ENCODE assay signal across 14 cellular contexts in the genomic region with DNA sequence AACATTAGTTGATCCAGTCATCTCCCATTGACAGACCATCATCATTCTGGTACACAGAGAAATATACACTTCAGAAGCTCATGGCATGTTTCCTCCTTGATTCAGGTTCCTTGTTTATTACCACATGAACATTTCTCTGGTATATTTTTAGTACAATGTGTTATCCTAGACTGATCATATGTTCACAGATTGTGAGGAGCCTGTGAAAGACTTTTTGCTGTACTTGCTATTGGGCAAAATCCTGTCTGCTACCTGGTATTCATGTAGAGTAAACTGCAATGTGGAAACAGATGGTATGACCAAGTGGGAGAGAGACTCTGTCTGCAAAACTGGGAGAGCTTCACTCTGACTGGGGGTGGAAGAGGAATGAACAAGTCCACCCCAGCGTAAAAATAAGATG.
DNase-seq lines count a peak whose midpoint lies in the region; ATAC-seq and TF ChIP-seq lines count a peak whose summit lies in the region.
"Had no signal": no experiment of that assay in that cellular context is flagged by ENCODE, and none has a peak within 500 bp of the region (broad histone marks: within the 10 kb centered on the region; RNA-seq: fewer than 3 reads in every experiment).

No MANE protein-coding gene starts in this region.

- H3K9me3 Mint-ChIP-seq in activated CD8-positive, alpha-beta memory T cell treated with anti-CD3 and anti-CD28 coated beads, Interleukin-2, amount 10 ng/mL, durations not matched to agents 7 days and 5 days (ENCODE audit: low read depth), result no peaks in the 10 kb centered on the region
- H3K9me3 Mint-ChIP-seq: CD8-positive, alpha-beta T cell had no signal

- H3K27ac Mint-ChIP-seq in activated CD8-positive, alpha-beta memory T cell treated with anti-CD3 and anti-CD28 coated beads, Interleukin-2, amount 10 ng/mL, durations not matched to agents 7 days and 5 days, result no peak overlapping the region
- H3K27ac Mint-ChIP-seq: CD8-positive, alpha-beta T cell had no signal

- BruUV-seq in mammary epithelial cell (replicated peaks; lab: Mats Ljungman, UMichigan), result no TSS peak

- in situ Hi-C loops in mammary epithelial cell (cut with MboI; ENCODE audit: low sequenced_read_pairs in 2 of 2), result loop anchor here in 1 of 2 donors (25.0 kb wide), 1 partner anchor 255 kb away; no protein-coding TSS in a partner anchor

- DNase-seq in mammary epithelial cell, result no peak
- no peak for DNase-seq in breast epithelium (ENCODE audit: low spot score in 2 of 2)
- DNase-seq in NCI-H1694 treated with DMSO at 0.1 percent for 48 hours (lab: John Stamatoyannopoulos, UW), result peak; percentile 50
- no peak for DNase-seq in psoas muscle
- no peak for DNase-seq in NCI-H1417 treated with DMSO at 0.1 percent for 48 hours (lab: John Stamatoyannopoulos, UW)
- DNase-seq in activated CD8-positive, alpha-beta memory T cell treated with anti-CD3 and anti-CD28 coated beads, Interleukin-2, amount 10 ng/mL, durations not matched to agents 7 days and 5 days, result no peak
- no peak for DNase-seq in stimulated activated CD4-positive, alpha-beta T cell treated with anti-CD3 and anti-CD28 coated beads, Interleukin-2, amount 100 ng/mL, for 48 hours
- DNase-seq: BE2C; CD8-positive, alpha-beta T cell; COR-L47; DMS53; GM23248 had no signal

- H3K4me1 Mint-ChIP-seq in activated CD8-positive, alpha-beta memory T cell treated with anti-CD3 and anti-CD28 coated beads, Interleukin-2, amount 10 ng/mL, durations not matched to agents 7 days and 5 days, result no peaks in the 10 kb centered on the region

- CTCF ChIA-PET in mammary epithelial cell (lab: Charles Lee; ENCODE audit: low non-redundant PET), result no interaction called here
- CTCF ChIA-PET in activated CD8-positive, alpha-beta memory T cell treated with anti-CD3 and anti-CD28 coated beads, Interleukin-2, amount 10 ng/mL, durations not matched to agents 7 days and 5 days (lab: Charles Lee), result no interaction called here

- no peak overlapping the region for H3K9ac ChIP-seq in mammary epithelial cell (ENCODE audit: insufficient read depth, low read length)
- H3K9ac ChIP-seq: GM23248 had no signal

- TF ChIP-seq CTCF in mammary epithelial cell (conservative IDR thresholded peaks at IDR 0.05 in 1 of 2, IDR thresholded peaks at IDR 0.05 in 1 of 2; ENCODE audit: extremely low read depth in 1 of 2, insufficient read depth in 1 of 2, low read depth in 1 of 2, low read length in 2 of 2) (no peak), breast epithelium (IDR thresholded peaks at IDR 0.05) (no peak), psoas muscle (IDR thresholded peaks at IDR 0.05) (no peak)

- TF ChIP-seq POLR2A in breast epithelium (IDR thresholded peaks at IDR 0.05), result no peak

- H3K79me2 ChIP-seq in mammary epithelial cell (ENCODE audit: insufficient read depth, low read length), result no peaks in the 10 kb centered on the region

- 100% methylated on average over 1 of the region's 1 CpG for WGBS in mammary epithelial cell (ENCODE audit: low coverage, missing lambda C conversion rate)
- WGBS in psoas muscle, 3 donors, result 46 to 79% (median 57%) methylated on average over 1 of the region's 1 CpG

- H3K27me3 ChIP-seq in mammary epithelial cell (ENCODE audit: insufficient read depth, low read length) (no peaks in the 10 kb centered on the region), breast epithelium (no peaks in the 10 kb centered on the region), psoas muscle (ENCODE audit: insufficient read depth in 3 of 3, low read length in 2 of 3) (no peaks in the 10 kb centered on the region)
- H3K27me3 ChIP-seq: BE2C had no signal

- H2AFZ ChIP-seq in mammary epithelial cell (ENCODE audit: low read depth, low read length), result peak overlapping the region; percentile 10
- H2AFZ ChIP-seq: GM23248 had no signal

- no peak overlapping the region for H3K4me2 ChIP-seq in mammary epithelial cell (ENCODE audit: insufficient read depth, low read depth, low read length)

- H3K4me3 ChIP-seq in mammary epithelial cell (replicated peaks in 1 of 3; ENCODE audit: insufficient read depth in 1 of 3, low read depth in 2 of 3, low read length in 3 of 3), result no peak overlapping the region
- no peak overlapping the region for H3K4me3 ChIP-seq in breast epithelium
- H3K4me3 ChIP-seq in psoas muscle, result peak overlapping the region; percentile 36
- H3K4me3 ChIP-seq: GM12878, GM23248 had no signal

- dilution Hi-C loops in mammary epithelial cell (cut with HindIII; ENCODE audit: low sequenced_read_pairs), result no loop called here

- no peaks in the 10 kb centered on the region for H4K20me1 ChIP-seq in mammary epithelial cell (ENCODE audit: insufficient read depth, low read length)

- H3K9me3 ChIP-seq in mammary epithelial cell (replicated peaks; ENCODE audit: insufficient read depth, low read length) (no peaks in the 10 kb centered on the region), breast epithelium (no peaks in the 10 kb centered on the region), psoas muscle (peaks cover under 1% of the 10 kb centered on the region)
- H3K9me3 ChIP-seq: BE2C had no signal

- H3K4me1 ChIP-seq in mammary epithelial cell (ENCODE audit: insufficient read depth, low read length) (peaks cover 2% of the 10 kb centered on the region), breast epithelium (no peaks in the 10 kb centered on the region), psoas muscle (peaks cover 28% of the 10 kb centered on the region)
- H3K4me1 ChIP-seq: BE2C had no signal

- H3K27ac ChIP-seq in mammary epithelial cell (ENCODE audit: insufficient read depth, low read depth, low read length), result no peak overlapping the region
- H3K27ac ChIP-seq in breast epithelium, result no peak overlapping the region
- peak overlapping the region; percentile 82 for H3K27ac ChIP-seq in psoas muscle
- H3K27ac ChIP-seq: C4-2B, GM23248 had no signal

- no peaks in the 10 kb centered on the region for H3K36me3 Mint-ChIP-seq in activated CD8-positive, alpha-beta memory T cell treated with anti-CD3 and anti-CD28 coated beads, Interleukin-2, amount 10 ng/mL, durations not matched to agents 7 days and 5 days
- H3K36me3 Mint-ChIP-seq: CD8-positive, alpha-beta T cell had no signal

- H3K27me3 Mint-ChIP-seq in activated CD8-positive, alpha-beta memory T cell treated with anti-CD3 and anti-CD28 coated beads, Interleukin-2, amount 10 ng/mL, durations not matched to agents 7 days and 5 days, result no peaks in the 10 kb centered on the region

- peak; percentile 72 to 81 (median 78) for ATAC-seq in psoas muscle
- ATAC-seq in activated CD8-positive, alpha-beta memory T cell treated with anti-CD3 and anti-CD28 coated beads, Interleukin-2, amount 10 ng/mL, durations not matched to agents 7 days and 5 days, result no peak
- ATAC-seq: CD8-positive, alpha-beta T cell; GM12878 had no signal

- intact Hi-C loops in mammary epithelial cell (cut with micrococcal nuclease) (no loop called here), breast epithelium (cut with DNase I; ENCODE audit: low total_unique reads) (no loop called here), psoas muscle (cut with DNase I) (no loop called here)

- H3K36me3 ChIP-seq in mammary epithelial cell (ENCODE audit: insufficient read depth, low read length), result no peaks in the 10 kb centered on the region
- no peaks in the 10 kb centered on the region for H3K36me3 ChIP-seq in breast epithelium
- no peaks in the 10 kb centered on the region for H3K36me3 ChIP-seq in psoas muscle (ENCODE audit: insufficient read depth in 1 of 2, low read depth in 1 of 2)
- H3K36me3 ChIP-seq: BE2C had no signal

- no peak overlapping the region for H3K4me3 Mint-ChIP-seq in activated CD8-positive, alpha-beta memory T cell treated with anti-CD3 and anti-CD28 coated beads, Interleukin-2, amount 10 ng/mL, durations not matched to agents 7 days and 5 days
- H3K4me3 Mint-ChIP-seq: CD8-positive, alpha-beta T cell had no signal
